In genomic region chr22:37696657-37697539, GRCh38 we compare ENCODE assay signal across 1 cellular context.
TF ChIP-seq lines count a peak whose summit lies in the region.

Gene TRIOBP, plus strand, starts transcription at chr22:37697048. Its CDS starts 4,318 bp downstream, at chr22:37701366.

TF ChIP-seq in WTC11, 78 proteins besides CTCF, POLR2A, EP300 and RAD21 (continued from another document):
- no peak for TF ChIP-seq ZSCAN18 (CRISPR knock-in tag; IDR thresholded peaks at IDR 0.05)
- TF ChIP-seq, protein P1, sequence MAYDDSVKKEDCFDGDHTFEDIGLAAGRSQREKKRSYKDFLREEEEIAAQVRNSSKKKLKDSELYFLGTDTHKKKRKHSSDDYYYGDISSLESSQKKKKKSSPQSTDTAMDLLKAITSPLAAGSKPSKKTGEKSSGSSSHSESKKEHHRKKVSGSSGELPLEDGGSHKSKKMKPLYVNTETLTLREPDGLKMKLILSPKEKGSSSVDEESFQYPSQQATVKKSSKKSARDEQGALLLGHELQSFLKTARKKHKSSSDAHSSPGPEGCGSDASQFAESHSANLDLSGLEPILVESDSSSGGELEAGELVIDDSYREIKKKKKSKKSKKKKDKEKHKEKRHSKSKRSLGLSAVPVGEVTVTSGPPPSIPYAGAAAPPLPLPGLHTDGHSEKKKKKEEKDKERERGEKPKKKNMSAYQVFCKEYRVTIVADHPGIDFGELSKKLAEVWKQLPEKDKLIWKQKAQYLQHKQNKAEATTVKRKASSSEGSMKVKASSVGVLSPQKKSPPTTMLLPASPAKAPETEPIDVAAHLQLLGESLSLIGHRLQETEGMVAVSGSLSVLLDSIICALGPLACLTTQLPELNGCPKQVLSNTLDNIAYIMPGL (CRISPR knock-in tag; IDR thresholded peaks at IDR 0.05): no peak; the same call in 1 of the 2 replicates
- no peak for TF ChIP-seq ZNF396 (CRISPR knock-in tag; IDR thresholded peaks at IDR 0.05; ENCODE audit: borderline replicate concordance)
- 0 out of 2 replicates have a peak, but pooled peaks have one; percentile 23 for TF ChIP-seq ZNF232 (CRISPR knock-in tag; IDR thresholded peaks at IDR 0.05)
- TF ChIP-seq CBFB (CRISPR knock-in tag; IDR thresholded peaks at IDR 0.05; ENCODE audit: low read depth): no peak
- TF ChIP-seq ZMAT4 (CRISPR knock-in tag; IDR thresholded peaks at IDR 0.05): no peak
- no peak for TF ChIP-seq NFE2L1 (CRISPR knock-in tag; IDR thresholded peaks at IDR 0.05)
- TF ChIP-seq, protein P2, sequence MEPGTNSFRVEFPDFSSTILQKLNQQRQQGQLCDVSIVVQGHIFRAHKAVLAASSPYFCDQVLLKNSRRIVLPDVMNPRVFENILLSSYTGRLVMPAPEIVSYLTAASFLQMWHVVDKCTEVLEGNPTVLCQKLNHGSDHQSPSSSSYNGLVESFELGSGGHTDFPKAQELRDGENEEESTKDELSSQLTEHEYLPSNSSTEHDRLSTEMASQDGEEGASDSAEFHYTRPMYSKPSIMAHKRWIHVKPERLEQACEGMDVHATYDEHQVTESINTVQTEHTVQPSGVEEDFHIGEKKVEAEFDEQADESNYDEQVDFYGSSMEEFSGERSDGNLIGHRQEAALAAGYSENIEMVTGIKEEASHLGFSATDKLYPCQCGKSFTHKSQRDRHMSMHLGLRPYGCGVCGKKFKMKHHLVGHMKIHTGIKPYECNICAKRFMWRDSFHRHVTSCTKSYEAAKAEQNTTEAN (CRISPR knock-in tag; IDR thresholded peaks at IDR 0.05): no peak
- no peak for TF ChIP-seq ZNF512 (CRISPR knock-in tag; IDR thresholded peaks at IDR 0.05; ENCODE audit: borderline replicate concordance)
- TF ChIP-seq USF2 (CRISPR knock-in tag; IDR thresholded peaks at IDR 0.05): no peak
- no peak for TF ChIP-seq ARID4B (CRISPR knock-in tag; IDR thresholded peaks at IDR 0.05; ENCODE audit: borderline replicate concordance)
- TF ChIP-seq MXD4 (CRISPR knock-in tag; IDR thresholded peaks at IDR 0.05; ENCODE audit: borderline replicate concordance): no peak
- TF ChIP-seq, protein P3, sequence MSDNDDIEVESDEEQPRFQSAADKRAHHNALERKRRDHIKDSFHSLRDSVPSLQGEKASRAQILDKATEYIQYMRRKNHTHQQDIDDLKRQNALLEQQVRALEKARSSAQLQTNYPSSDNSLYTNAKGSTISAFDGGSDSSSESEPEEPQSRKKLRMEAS (CRISPR knock-in tag; IDR thresholded peaks at IDR 0.05): peak; percentile 49; the same call in 1 of the 2 replicates
- TF ChIP-seq NR1H2 (CRISPR knock-in tag; IDR thresholded peaks at IDR 0.05): no peak
- TF ChIP-seq ZNF416 (CRISPR knock-in tag; IDR thresholded peaks at IDR 0.05): no peak
- TF ChIP-seq CREM (CRISPR knock-in tag; IDR thresholded peaks at IDR 0.05): no peak
- TF ChIP-seq SMAD3 (CRISPR knock-in tag; IDR thresholded peaks at IDR 0.05; ENCODE audit: borderline replicate concordance): peak; percentile 40; the same call in 1 of the 2 replicates
- 0 out of 2 replicates have a peak, but pooled peaks have one; percentile 40 for TF ChIP-seq ETV6 (CRISPR knock-in tag; IDR thresholded peaks at IDR 0.05)
- TF ChIP-seq, protein P4, sequence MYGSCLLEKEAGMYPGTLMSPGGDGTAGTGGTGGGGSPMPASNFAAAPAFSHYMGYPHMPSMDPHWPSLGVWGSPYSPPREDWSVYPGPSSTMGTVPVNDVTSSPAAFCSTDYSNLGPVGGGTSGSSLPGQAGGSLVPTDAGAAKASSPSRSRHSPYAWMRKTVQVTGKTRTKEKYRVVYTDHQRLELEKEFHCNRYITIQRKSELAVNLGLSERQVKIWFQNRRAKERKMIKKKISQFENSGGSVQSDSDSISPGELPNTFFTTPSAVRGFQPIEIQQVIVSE (CRISPR knock-in tag; IDR thresholded peaks at IDR 0.05; ENCODE audit: borderline replicate concordance): no peak
- TF ChIP-seq GTF2I (CRISPR knock-in tag; conservative IDR thresholded peaks at IDR 0.05): no peak
- TF ChIP-seq ZNF671 (CRISPR knock-in tag; IDR thresholded peaks at IDR 0.05): no peak
- TF ChIP-seq, protein P5, sequence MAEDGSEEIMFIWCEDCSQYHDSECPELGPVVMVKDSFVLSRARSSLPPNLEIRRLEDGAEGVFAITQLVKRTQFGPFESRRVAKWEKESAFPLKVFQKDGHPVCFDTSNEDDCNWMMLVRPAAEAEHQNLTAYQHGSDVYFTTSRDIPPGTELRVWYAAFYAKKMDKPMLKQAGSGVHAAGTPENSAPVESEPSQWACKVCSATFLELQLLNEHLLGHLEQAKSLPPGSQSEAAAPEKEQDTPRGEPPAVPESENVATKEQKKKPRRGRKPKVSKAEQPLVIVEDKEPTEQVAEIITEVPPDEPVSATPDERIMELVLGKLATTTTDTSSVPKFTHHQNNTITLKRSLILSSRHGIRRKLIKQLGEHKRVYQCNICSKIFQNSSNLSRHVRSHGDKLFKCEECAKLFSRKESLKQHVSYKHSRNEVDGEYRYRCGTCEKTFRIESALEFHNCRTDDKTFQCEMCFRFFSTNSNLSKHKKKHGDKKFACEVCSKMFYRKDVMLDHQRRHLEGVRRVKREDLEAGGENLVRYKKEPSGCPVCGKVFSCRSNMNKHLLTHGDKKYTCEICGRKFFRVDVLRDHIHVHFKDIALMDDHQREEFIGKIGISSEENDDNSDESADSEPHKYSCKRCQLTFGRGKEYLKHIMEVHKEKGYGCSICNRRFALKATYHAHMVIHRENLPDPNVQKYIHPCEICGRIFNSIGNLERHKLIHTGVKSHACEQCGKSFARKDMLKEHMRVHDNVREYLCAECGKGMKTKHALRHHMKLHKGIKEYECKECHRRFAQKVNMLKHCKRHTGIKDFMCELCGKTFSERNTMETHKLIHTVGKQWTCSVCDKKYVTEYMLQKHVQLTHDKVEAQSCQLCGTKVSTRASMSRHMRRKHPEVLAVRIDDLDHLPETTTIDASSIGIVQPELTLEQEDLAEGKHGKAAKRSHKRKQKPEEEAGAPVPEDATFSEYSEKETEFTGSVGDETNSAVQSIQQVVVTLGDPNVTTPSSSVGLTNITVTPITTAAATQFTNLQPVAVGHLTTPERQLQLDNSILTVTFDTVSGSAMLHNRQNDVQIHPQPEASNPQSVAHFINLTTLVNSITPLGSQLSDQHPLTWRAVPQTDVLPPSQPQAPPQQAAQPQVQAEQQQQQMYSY (CRISPR knock-in tag; IDR thresholded peaks at IDR 0.05): no peak
- TF ChIP-seq, protein P6, sequence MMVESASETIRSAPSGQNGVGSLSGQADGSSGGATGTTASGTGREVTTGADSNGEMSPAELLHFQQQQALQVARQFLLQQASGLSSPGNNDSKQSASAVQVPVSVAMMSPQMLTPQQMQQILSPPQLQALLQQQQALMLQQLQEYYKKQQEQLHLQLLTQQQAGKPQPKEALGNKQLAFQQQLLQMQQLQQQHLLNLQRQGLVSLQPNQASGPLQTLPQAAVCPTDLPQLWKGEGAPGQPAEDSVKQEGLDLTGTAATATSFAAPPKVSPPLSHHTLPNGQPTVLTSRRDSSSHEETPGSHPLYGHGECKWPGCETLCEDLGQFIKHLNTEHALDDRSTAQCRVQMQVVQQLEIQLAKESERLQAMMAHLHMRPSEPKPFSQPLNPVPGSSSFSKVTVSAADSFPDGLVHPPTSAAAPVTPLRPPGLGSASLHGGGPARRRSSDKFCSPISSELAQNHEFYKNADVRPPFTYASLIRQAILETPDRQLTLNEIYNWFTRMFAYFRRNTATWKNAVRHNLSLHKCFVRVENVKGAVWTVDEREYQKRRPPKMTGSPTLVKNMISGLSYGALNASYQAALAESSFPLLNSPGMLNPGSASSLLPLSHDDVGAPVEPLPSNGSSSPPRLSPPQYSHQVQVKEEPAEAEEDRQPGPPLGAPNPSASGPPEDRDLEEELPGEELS (CRISPR knock-in tag; IDR thresholded peaks at IDR 0.05): no peak
- no peak for TF ChIP-seq NR2C2 (CRISPR knock-in tag; IDR thresholded peaks at IDR 0.05)
- no peak for TF ChIP-seq FOXK1 (CRISPR knock-in tag; IDR thresholded peaks at IDR 0.05)
- peak; percentile 63 for TF ChIP-seq TEAD1 (CRISPR knock-in tag; IDR thresholded peaks at IDR 0.05)
- no peak for TF ChIP-seq ZNF219 (CRISPR knock-in tag; IDR thresholded peaks at IDR 0.05; ENCODE audit: borderline replicate concordance)
- TF ChIP-seq OVOL2 (CRISPR knock-in tag; IDR thresholded peaks at IDR 0.05; ENCODE audit: borderline replicate concordance): no peak
